In the genomic region with DNA sequence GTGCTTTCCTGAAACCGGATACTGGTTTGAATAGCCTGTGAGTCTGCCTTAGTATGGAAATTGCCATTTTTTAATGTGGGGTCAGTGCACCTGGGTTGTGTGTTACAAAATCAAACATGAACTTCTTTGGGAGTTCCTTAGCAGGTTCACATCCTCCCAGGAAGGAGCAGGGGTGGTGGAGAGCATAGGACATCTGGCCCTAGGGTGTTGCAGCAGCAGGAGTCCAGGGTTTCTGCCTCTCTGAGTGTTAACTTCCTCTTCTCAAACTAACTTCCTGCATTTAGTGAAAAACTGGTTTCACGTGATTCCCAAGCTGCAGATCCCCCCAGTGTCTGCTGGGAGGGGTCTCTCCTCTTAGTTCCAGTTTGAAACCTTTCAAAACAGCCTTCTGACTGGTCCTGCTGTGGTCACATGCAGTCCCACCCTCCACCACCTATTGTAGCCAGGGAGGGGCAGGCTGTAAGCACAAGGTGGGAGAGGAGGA, we compare ENCODE assay signal across 8 cellular contexts. TPM values are rescaled to one million over a fixed set of nuclear protein-coding genes. Genes with fewer than 3 reads are reported as not detected.
DNase-seq lines count a peak whose midpoint lies in the region; ATAC-seq and TF ChIP-seq lines count a peak whose summit lies in the region.

No MANE protein-coding gene starts in this region.

- no peak overlapping the region for H3K27ac ChIP-seq in neural progenitor cell
- peak overlapping the region in 1 of 2 donors; percentile 38 for H3K27ac ChIP-seq in breast epithelium

- H3K27ac Mint-ChIP-seq in IgD-negative memory B cell: peak overlapping the region; percentile 75 to 94 (median 89)
- H3K27ac Mint-ChIP-seq in activated naive CD8-positive, alpha-beta T cell treated with anti-CD3 and anti-CD28 coated beads, Interleukin-2, amount 50 U/mL, for 24 hours: peak overlapping the region; percentile 81
- no peak overlapping the region for H3K27ac Mint-ChIP-seq in neural progenitor cell

- H3K27me3 ChIP-seq in neural progenitor cell (no peaks in the 10 kb centered on the region), breast epithelium (no peaks in the 10 kb centered on the region)

- H3K4me2 ChIP-seq in neural progenitor cell: no peak overlapping the region

- DNase-seq in activated naive CD8-positive, alpha-beta T cell treated with anti-CD3 and anti-CD28 coated beads, Interleukin-2, amount 50 U/mL, for 24 hours: no peak
- DNase-seq in neural progenitor cell (ENCODE audit: low spot score) (no peak), breast epithelium (ENCODE audit: low spot score in 2 of 2) (no peak), T1000 (lab: John Stamatoyannopoulos, UW) (no peak)
- no peak for DNase-seq in activated effector memory CD4-positive, alpha-beta T cell treated with Interleukin-2 at 50 U/mL for 16 hours

- no peaks in the 10 kb centered on the region for H3K9me3 ChIP-seq in neural progenitor cell (ENCODE audit: low read depth)
- peaks cover 0 to under 1% of the 10 kb centered on the region in 2 donors for H3K9me3 ChIP-seq in breast epithelium

- H3K4me3 ChIP-seq in neural progenitor cell (no peak overlapping the region), breast epithelium (no peak overlapping the region)

- no peak overlapping the region for H3K9ac ChIP-seq in neural progenitor cell

- no peaks in the 10 kb centered on the region for H4K20me1 ChIP-seq in neural progenitor cell (ENCODE audit: low read depth)

- intact Hi-C loops in breast epithelium (cut with DNase I; ENCODE audit: low total_unique reads): no loop called here

- TF ChIP-seq CTCF in neural progenitor cell (IDR thresholded peaks at IDR 0.05): no peak
- TF ChIP-seq CTCF in breast epithelium (IDR thresholded peaks at IDR 0.05): no peak

- H3K27me3 Mint-ChIP-seq in IgD-negative memory B cell: no peaks in the 10 kb centered on the region
- no peaks in the 10 kb centered on the region for H3K27me3 Mint-ChIP-seq in activated naive CD8-positive, alpha-beta T cell treated with anti-CD3 and anti-CD28 coated beads, Interleukin-2, amount 50 U/mL, for 24 hours
- H3K27me3 Mint-ChIP-seq in neural progenitor cell (ENCODE audit: insufficient read depth, low read depth): peaks cover 3% of the 10 kb centered on the region

- ATAC-seq in GM18498 (IDR thresholded peaks at IDR 0.05; ENCODE audit: unreplicated experiment) (peak; percentile 34), HG02884 (IDR thresholded peaks at IDR 0.05; ENCODE audit: unreplicated experiment) (no peak)
- no peak for ATAC-seq in activated naive CD8-positive, alpha-beta T cell treated with anti-CD3 and anti-CD28 coated beads, Interleukin-2, amount 50 U/mL, for 24 hours

- H3K79me2 ChIP-seq in neural progenitor cell (ENCODE audit: low read depth): peaks cover 53% of the 10 kb centered on the region

- H2AFZ ChIP-seq in neural progenitor cell (replicated peaks): peak overlapping the region; percentile 12

- H3K4me1 Mint-ChIP-seq in IgD-negative memory B cell (peaks cover 50 to 67% (median 52%) of the 10 kb centered on the region in 3 donors), neural progenitor cell (peaks cover 5% of the 10 kb centered on the region)
- H3K4me1 Mint-ChIP-seq in activated naive CD8-positive, alpha-beta T cell treated with anti-CD3 and anti-CD28 coated beads, Interleukin-2, amount 50 U/mL, for 24 hours: peaks cover 76% of the 10 kb centered on the region

- H3K4me1 ChIP-seq in neural progenitor cell (peaks cover 6% of the 10 kb centered on the region), breast epithelium (no peaks in the 10 kb centered on the region)

- no peak for TF ChIP-seq POLR2A in breast epithelium (IDR thresholded peaks at IDR 0.05)

- H3K36me3 ChIP-seq in neural progenitor cell (no peaks in the 10 kb centered on the region), breast epithelium (no peaks in the 10 kb centered on the region)

- peaks cover 17% of the 10 kb centered on the region for H3K36me3 Mint-ChIP-seq in IgD-negative memory B cell
- H3K36me3 Mint-ChIP-seq in activated naive CD8-positive, alpha-beta T cell treated with anti-CD3 and anti-CD28 coated beads, Interleukin-2, amount 50 U/mL, for 24 hours (ENCODE audit: low read depth): peaks cover 16% of the 10 kb centered on the region
- no peaks in the 10 kb centered on the region for H3K36me3 Mint-ChIP-seq in neural progenitor cell

- no peaks in the 10 kb centered on the region for H3F3A ChIP-seq in neural progenitor cell (ENCODE audit: low read depth)

- H3K4me3 Mint-ChIP-seq in IgD-negative memory B cell (peak overlapping the region; percentile 60 to 93 (median 78)), neural progenitor cell (no peak overlapping the region)
- peak overlapping the region; percentile 33 for H3K4me3 Mint-ChIP-seq in activated naive CD8-positive, alpha-beta T cell treated with anti-CD3 and anti-CD28 coated beads, Interleukin-2, amount 50 U/mL, for 24 hours

- H3K9me3 Mint-ChIP-seq in IgD-negative memory B cell (no peaks in the 10 kb centered on the region), neural progenitor cell (peaks cover 12% of the 10 kb centered on the region)
- peaks cover 4% of the 10 kb centered on the region for H3K9me3 Mint-ChIP-seq in activated naive CD8-positive, alpha-beta T cell treated with anti-CD3 and anti-CD28 coated beads, Interleukin-2, amount 50 U/mL, for 24 hours

RNA-seq across cellular contexts. Expression of a gene that starts 7.2 kb away (rescaled TPM):
- 189 TPM for polyA plus RNA-seq in IgD-negative memory B cell
- total RNA-seq in neural progenitor cell (ENCODE audit: low replicate concordance) (41.0 and 57.5 TPM in 2 replicates), breast epithelium (10 to 100 TPM; 37.8 to 69.8 (median 61.6) TPM)
